Comparison of ENCODE assay signal across 10 cellular contexts in the genomic region with DNA sequence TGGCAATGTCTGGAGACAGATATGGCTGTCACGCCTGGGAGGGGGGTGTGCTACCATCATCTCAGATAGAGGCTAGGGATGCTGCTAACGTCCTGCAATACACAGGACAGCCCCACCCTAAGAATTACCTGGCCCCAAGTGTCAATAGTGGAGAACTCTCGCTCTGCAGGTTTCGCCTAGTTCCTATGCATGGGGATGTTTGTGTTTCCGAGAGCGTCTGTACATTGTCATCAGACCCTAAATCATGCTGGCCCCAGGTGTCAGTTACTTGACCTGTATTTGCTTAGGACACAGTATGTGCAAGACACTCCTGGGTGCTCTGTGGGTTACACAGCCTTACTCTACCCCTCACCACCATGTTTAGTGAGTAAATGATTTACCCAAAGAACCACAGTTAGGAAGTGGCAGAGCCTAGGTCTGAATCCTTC.
DNase-seq lines count a peak whose midpoint lies in the region; ATAC-seq and TF ChIP-seq lines count a peak whose summit lies in the region.
"Had no signal": no experiment of that assay in that cellular context is flagged by ENCODE, and none has a peak within 500 bp of the region (broad histone marks: within the 10 kb centered on the region; RNA-seq: fewer than 3 reads in every experiment).

No MANE protein-coding gene starts in this region.

- TF ChIP-seq CTCF in nephron (IDR thresholded peaks at IDR 0.05; ENCODE audit: unreplicated experiment in 3 of 3) (no peak), smooth muscle cell (IDR thresholded peaks at IDR 0.05; ENCODE audit: borderline replicate concordance, insufficient read depth, poor library complexity, severe bottlenecking) (no peak)

- no peaks in the 10 kb centered on the region for H3K9me3 ChIP-seq in smooth muscle cell (replicated peaks; ENCODE audit: low read depth)
- H3K9me3 ChIP-seq in CD4-positive, alpha-beta memory T cell (ENCODE audit: control insufficient read depth in 1 of 2, low read length in 2 of 2) = no peaks in the 10 kb centered on the region

- no peak overlapping the region for H3K9ac ChIP-seq in smooth muscle cell (ENCODE audit: low read depth)

- H3K4me3 Mint-ChIP-seq in nephron = no peak overlapping the region
- H3K4me3 Mint-ChIP-seq in CD4-positive, alpha-beta memory T cell = peak overlapping the region in 1 of 8 donors; percentile 8

- DNase-seq in smooth muscle cell (lab: John Stamatoyannopoulos, UW; ENCODE audit: unreplicated experiment) = no peak
- DNase-seq in CD4-positive, alpha-beta memory T cell = no peak
- DNase-seq in activated effector memory CD4-positive, alpha-beta T cell treated with Interleukin-2 at 50 U/mL for 16 hours = no peak
- DNase-seq: Calu3, NCI-H2081 treated with DMSO at 0.1 percent for 48 hours had no signal

- H3K4me2 ChIP-seq in smooth muscle cell = no peak overlapping the region

- peaks cover 41% of the 10 kb centered on the region for H3K4me1 ChIP-seq in smooth muscle cell (ENCODE audit: low read depth)
- H3K4me1 ChIP-seq in CD4-positive, alpha-beta memory T cell (ENCODE audit: insufficient read depth, low read length) = peaks cover 38% of the 10 kb centered on the region

- H3K36me3 Mint-ChIP-seq in nephron (ENCODE audit: low read depth) = peaks cover 4% of the 10 kb centered on the region
- peaks cover 0 to 2% of the 10 kb centered on the region in 2 donors for H3K36me3 Mint-ChIP-seq in CD4-positive, alpha-beta memory T cell

- peaks cover 4% of the 10 kb centered on the region for H3F3A ChIP-seq in smooth muscle cell (ENCODE audit: low read depth)

- H3K9me3 Mint-ChIP-seq in nephron = no peaks in the 10 kb centered on the region
- H3K9me3 Mint-ChIP-seq in CD4-positive, alpha-beta memory T cell = peaks cover 0 to 1% (median 0%) of the 10 kb centered on the region in 8 donors

- no peak overlapping the region for H2AFZ ChIP-seq in smooth muscle cell (ENCODE audit: low read depth)

- H3K4me1 Mint-ChIP-seq in nephron = peaks cover 27% of the 10 kb centered on the region
- H3K4me1 Mint-ChIP-seq in CD4-positive, alpha-beta memory T cell = peaks cover 45 to 52% (median 48%) of the 10 kb centered on the region in 4 donors

- H3K27me3 ChIP-seq in smooth muscle cell (ENCODE audit: low read depth) = no peaks in the 10 kb centered on the region
- no peaks in the 10 kb centered on the region for H3K27me3 ChIP-seq in CD4-positive, alpha-beta memory T cell (ENCODE audit: insufficient read depth, low read length)

- POLR2A ChIA-PET in CD4-positive, alpha-beta memory T cell (lab: Charles Lee; ENCODE audit: partially characterized antibody) = no interaction called here

- H4K20me1 ChIP-seq in smooth muscle cell (ENCODE audit: low read depth) = peaks cover 48% of the 10 kb centered on the region

- no peaks in the 10 kb centered on the region for H3K27me3 Mint-ChIP-seq in nephron (ENCODE audit: low read depth)
- no peaks in the 10 kb centered on the region for H3K27me3 Mint-ChIP-seq in CD4-positive, alpha-beta memory T cell

- H3K27ac Mint-ChIP-seq in nephron = peak overlapping the region in 2 of 3 experiments; percentile 23 to 79
- H3K27ac Mint-ChIP-seq in CD4-positive, alpha-beta memory T cell = peak overlapping the region in 1 of 7 donors; percentile 12

- intact Hi-C loops in CD4-positive, alpha-beta memory T cell (cut with micrococcal nuclease) = no loop called here

- H3K79me2 ChIP-seq in smooth muscle cell (ENCODE audit: low read depth) = peaks cover 85% of the 10 kb centered on the region

- CTCF ChIA-PET in CD4-positive, alpha-beta memory T cell (lab: Charles Lee; ENCODE audit: partially characterized antibody) = no interaction called here

- H3K36me3 ChIP-seq in smooth muscle cell (ENCODE audit: low read depth) = no peaks in the 10 kb centered on the region
- no peaks in the 10 kb centered on the region for H3K36me3 ChIP-seq in CD4-positive, alpha-beta memory T cell (ENCODE audit: insufficient read depth, low read length)

- ATAC-seq in GM18498 (IDR thresholded peaks at IDR 0.05; ENCODE audit: unreplicated experiment) (peak; percentile 60), GM21529 (IDR thresholded peaks at IDR 0.05; ENCODE audit: unreplicated experiment) (peak; percentile 40), HG03520 (IDR thresholded peaks at IDR 0.05; ENCODE audit: unreplicated experiment) (peak; percentile 50), HG02840 (IDR thresholded peaks at IDR 0.05; ENCODE audit: low FRiP score, unreplicated experiment) (no peak)

- WGBS in smooth muscle cell (ENCODE audit: low lambda C conversion rate) = 77% methylated on average over 6 of the region's 6 CpGs

- H3K27ac ChIP-seq in smooth muscle cell (ENCODE audit: low read depth) = no peak overlapping the region
- H3K27ac ChIP-seq in CD4-positive, alpha-beta memory T cell (ENCODE audit: low read depth, low read length) = no peak overlapping the region

- H3K4me3 ChIP-seq in smooth muscle cell = no peak overlapping the region
- H3K4me3 ChIP-seq in CD4-positive, alpha-beta memory T cell (ENCODE audit: low read length in 2 of 2) = no peak overlapping the region
